ENCODE assay signal across 24 cellular contexts in the genomic region with DNA sequence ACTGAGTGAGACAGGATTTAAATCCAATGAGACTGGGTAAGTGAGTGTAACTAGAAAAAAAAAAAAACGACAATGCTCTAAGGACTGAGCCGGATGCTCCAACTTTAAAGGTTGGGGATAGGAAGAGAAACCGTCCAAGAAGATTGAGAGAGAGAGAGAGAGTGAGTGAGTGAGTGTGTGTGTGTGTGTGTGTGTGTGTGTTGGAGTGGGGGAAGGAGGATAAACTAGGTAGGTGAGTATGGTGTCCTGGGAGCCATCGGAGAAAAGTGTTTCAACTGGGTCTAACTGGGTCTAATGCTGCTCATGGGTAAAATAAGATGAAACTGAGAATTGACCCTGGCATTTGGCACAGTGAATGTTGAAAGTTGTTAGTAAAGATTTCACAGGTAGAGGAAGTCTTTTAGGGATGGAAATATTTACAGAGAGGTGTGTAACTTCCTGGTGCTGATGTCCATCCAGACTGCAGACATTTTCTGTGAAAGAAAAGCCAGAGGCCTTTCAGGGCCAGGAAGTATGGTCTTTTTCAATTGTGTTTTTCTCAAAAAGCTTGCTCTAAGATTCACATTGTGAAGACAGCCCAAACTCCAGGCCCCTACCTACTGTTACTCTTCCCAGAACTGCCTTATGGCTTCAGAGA. TPM values are rescaled to one million over a fixed set of nuclear protein-coding genes. Genes with fewer than 3 reads are reported as not detected.
DNase-seq lines count a peak whose midpoint lies in the region; ATAC-seq, FAIRE-seq and TF ChIP-seq lines count a peak whose summit lies in the region.
"Had no signal": no experiment of that assay in that cellular context is flagged by ENCODE, and none has a peak within 500 bp of the region (broad histone marks: within the 10 kb centered on the region; RNA-seq: fewer than 3 reads in every experiment).

No MANE protein-coding gene starts in this region.

- peaks cover 5% of the 10 kb centered on the region; the same call in 1 of the 2 replicates for H3K9me2 ChIP-seq in GM23338 (ENCODE audit: insufficient read depth)
- H3K9me2 ChIP-seq: SK-N-SH had no signal

- H3K27me3 ChIP-seq in GM23338 (ENCODE audit: insufficient read depth) (no peaks in the 10 kb centered on the region), GM12878 (replicated peaks in 1 of 2; ENCODE audit: control insufficient read depth in 2 of 2, insufficient read depth in 2 of 2, low read length in 1 of 2) (no peaks in the 10 kb centered on the region)

- H3K27me3 Mint-ChIP-seq in CD14-positive monocyte (ENCODE audit: low read depth in 3 of 3) (peaks cover 0 to 2% (median 0%) of the 10 kb centered on the region in 3 donors), GM23338 (ENCODE audit: insufficient read depth, low read depth, poor library complexity) (peaks cover 1% of the 10 kb centered on the region), naive B cell (no peaks in the 10 kb centered on the region)

- TF ChIP-seq CTCF in CD14-positive monocyte (IDR thresholded peaks at IDR 0.05) = no peak
- no peak for TF ChIP-seq CTCF in GM23338 (conservative IDR thresholded peaks at IDR 0.05; ENCODE audit: low read depth in 2 of 2)
- TF ChIP-seq CTCF in GM12878 (IDR thresholded peaks at IDR 0.05 in 2 of 3, conservative IDR thresholded peaks at IDR 0.05 in 1 of 3; ENCODE audit: control insufficient read depth in 2 of 3, extremely low read depth in 1 of 3, insufficient read depth in 1 of 3, low read depth in 3 of 3, low read length in 3 of 3) = no peak
- no peak for TF ChIP-seq CTCF in D721Med (IDR thresholded peaks at IDR 0.05; ENCODE audit: insufficient read depth, missing control alignments)

- peak; percentile 65 for ATAC-seq in GM23338
- ATAC-seq in GM12878 = peak; percentile 7
- ATAC-seq in naive B cell (ENCODE audit: low read depth in 2 of 2) = no peak
- ATAC-seq in GM21423 (IDR thresholded peaks at IDR 0.05; ENCODE audit: unreplicated experiment) = no peak
- ATAC-seq: left lobe of liver, psoas muscle had no signal

- no peaks in the 10 kb centered on the region for H3K79me2 ChIP-seq in GM23338 (replicated peaks; ENCODE audit: insufficient read depth)
- peaks cover 82% of the 10 kb centered on the region for H3K79me2 ChIP-seq in GM12878 (ENCODE audit: control insufficient read depth, insufficient read depth, low read length)

- H3K36me3 ChIP-seq in GM23338 (ENCODE audit: insufficient read depth) (no peaks in the 10 kb centered on the region), GM12878 (ENCODE audit: control insufficient read depth in 2 of 2, insufficient read depth in 2 of 2, low read length in 1 of 2) (peaks cover 2 to 20% of the 10 kb centered on the region in 2 experiments)

- H3K27ac ChIP-seq in GM23338 (ENCODE audit: low read depth) (no peak overlapping the region), GM12878 (ENCODE audit: control insufficient read depth, insufficient read depth) (peak overlapping the region; percentile 94)
- H3K27ac ChIP-seq: epithelial cell of prostate, psoas muscle, RWPE1 had no signal

- TF ChIP-seq POLR2A in GM12878 (IDR thresholded peaks at IDR 0.05; ENCODE audit: low read depth, low read length) = no peak

- BruUV-seq in GM12878 (replicated peaks; lab: Mats Ljungman, UMichigan) = no TSS peak

- WGBS in GM12878 (ENCODE audit: insufficient coverage, insufficient replicate concordance, low lambda C conversion rate, missing lambda C conversion rate) = 85% methylated on average over 4 of the region's 4 CpGs

- no peaks in the 10 kb centered on the region for H4K20me1 ChIP-seq in GM23338 (replicated peaks; ENCODE audit: insufficient read depth)
- no peaks in the 10 kb centered on the region for H4K20me1 ChIP-seq in GM12878 (ENCODE audit: control insufficient read depth, insufficient read depth)

- no peak overlapping the region for H3K4me3 ChIP-seq in GM23338
- peak overlapping the region; percentile 25; the same call in 1 of the 2 replicates for H3K4me3 ChIP-seq in GM12878
- H3K4me3 ChIP-seq: psoas muscle had no signal

- H3K9ac ChIP-seq in GM12878 (ENCODE audit: control insufficient read depth, insufficient read depth, low read length) = peak overlapping the region; percentile 32; the same call in 1 of the 2 replicates
- H3K9ac ChIP-seq: SK-N-SH had no signal

- H3K4me2 ChIP-seq in GM23338 (no peak overlapping the region), GM12878 (ENCODE audit: control insufficient read depth, insufficient read depth) (peak overlapping the region; percentile 57; the same call in 1 of the 2 replicates)
- H3K4me2 ChIP-seq: SK-N-SH had no signal

- POLR2A ChIA-PET in GM12878 (lab: Charles Lee) = no interaction called here
- POLR2A ChIA-PET in HEK293T (lab: Yijun Ruan, JAX) = no interaction called here

- intact Hi-C loops in CD14-positive monocyte (cut with micrococcal nuclease) (no loop called here), GM12878 (cut with micrococcal nuclease; ENCODE audit: unreplicated experiment) (no loop called here)

- CTCF ChIA-PET in GM12878 (lab: Yijun Ruan, JAX) (no interaction called here), HEK293T (lab: Yijun Ruan, JAX) (no interaction called here)

- TF ChIP-seq EP300 in GM12878 (IDR thresholded peaks at IDR 0.05; ENCODE audit: borderline replicate concordance in 1 of 2, control insufficient read depth in 1 of 2, low read depth in 2 of 2, low read length in 2 of 2) = no peak

- no peaks in the 10 kb centered on the region for H3F3A ChIP-seq in GM23338 (replicated peaks; ENCODE audit: low read depth)

- DNase-seq in CD14-positive monocyte (ENCODE audit: low spot score) (no peak), GM23338 (ENCODE audit: low spot score) (no peak), GM12878 (ENCODE audit: low read depth, low spot score) (no peak), naive B cell (no peak), NCI-H226 (no peak), HEK293T (ENCODE audit: extremely low spot score) (no peak), D721Med (ENCODE audit: insufficient read length, low spot score) (no peak)
- DNase-seq: activated CD4-positive, alpha-beta memory T cell treated with anti-CD3 and anti-CD28 coated beads, Interleukin-2, amount 10 ng/mL, durations not matched to agents 7 days and 5 days; activated CD4-positive, CD25-positive, alpha-beta regulatory T cell; amniotic stem cell; CD4-positive, CD25-positive, alpha-beta regulatory T cell; DMS153; GF-D8; head of caudate nucleus; NCI-H2081 treated with DMSO at 0.1 percent for 48 hours; NCI-H446 treated with DMSO at 0.1 percent for 48 hours; psoas muscle; SK-N-SH; stimulated activated CD4-positive, alpha-beta T cell treated with anti-CD3 and anti-CD28 coated beads, Interleukin-1b, Interleukin-23, amount 100 ng/mL, for 48 hours had no signal

- in situ Hi-C loops in GM12878 (cut with MboI) = no loop called here

- H3K4me1 Mint-ChIP-seq in CD14-positive monocyte = peaks cover 64% of the 10 kb centered on the region
- peaks cover 11% of the 10 kb centered on the region for H3K4me1 Mint-ChIP-seq in GM23338
- H3K4me1 Mint-ChIP-seq in naive B cell = peaks cover 49 to 78% (median 68%) of the 10 kb centered on the region in 3 donors

- RAD21 ChIA-PET in GM12878 (lab: Charles Lee; ENCODE audit: unreplicated experiment) = no interaction called here

- 0 out of 2 replicates have a peak, but pooled peaks cover 6% of the 10 kb centered on the region for H3K4me1 ChIP-seq in GM23338 (ENCODE audit: insufficient read depth)
- H3K4me1 ChIP-seq in GM12878 (ENCODE audit: control insufficient read depth, insufficient read depth, low read length) = peaks cover 34% of the 10 kb centered on the region
- H3K4me1 ChIP-seq: psoas muscle had no signal

- FAIRE-seq in GM12878 (lab: Jason Lieb, UNC) (no peak), D721Med (lab: Jason Lieb, UNC) (no peak)

- no peak overlapping the region for H2AFZ ChIP-seq in GM23338
- no peak overlapping the region for H2AFZ ChIP-seq in GM12878 (ENCODE audit: control insufficient read depth, low read depth, low read length)

- H3K36me3 Mint-ChIP-seq in CD14-positive monocyte = peaks cover 37 to 51% of the 10 kb centered on the region in 2 donors
- H3K36me3 Mint-ChIP-seq in GM23338 (ENCODE audit: low read depth) = 0 out of 3 replicates have a peak, but pooled peaks cover 4% of the 10 kb centered on the region
- H3K36me3 Mint-ChIP-seq in naive B cell = peaks cover 17 to 26% of the 10 kb centered on the region in 2 donors
- H3K36me3 Mint-ChIP-seq: CD4-positive, CD25-positive, alpha-beta regulatory T cell had no signal

- no peak overlapping the region for H3K4me3 Mint-ChIP-seq in CD14-positive monocyte
- no peak overlapping the region for H3K4me3 Mint-ChIP-seq in GM23338
- peak overlapping the region in 4 of 8 donors; percentile 5 to 64 (median 15) for H3K4me3 Mint-ChIP-seq in naive B cell
- H3K4me3 Mint-ChIP-seq: activated CD4-positive, alpha-beta memory T cell treated with anti-CD3 and anti-CD28 coated beads, Interleukin-2, amount 10 ng/mL, durations not matched to agents 7 days and 5 days; T-helper 2 cell treated with Interferon-gamma antibody and Interleukin-4, amounts not matched to agents 5 μg/mL and 100 μg/mL, for 36 hours had no signal

- peaks cover 29% of the 10 kb centered on the region for H3K9me3 ChIP-seq in GM12878 (replicated peaks; ENCODE audit: control insufficient read depth, insufficient read depth, low read length)
- H3K9me3 ChIP-seq: psoas muscle, SK-N-SH had no signal

- SMC1A ChIA-PET in GM12878 (lab: Charles Lee; ENCODE audit: uncharacterized antibody, unreplicated experiment) = no interaction called here

- peaks cover 0 to 13% (median 2%) of the 10 kb centered on the region in 7 donors for H3K9me3 Mint-ChIP-seq in CD14-positive monocyte
- H3K9me3 Mint-ChIP-seq in GM23338 = peaks cover 10% of the 10 kb centered on the region
- peaks cover 0 to 12% (median 5%) of the 10 kb centered on the region in 7 donors for H3K9me3 Mint-ChIP-seq in naive B cell

- no peak for TF ChIP-seq RAD21 in GM12878 (IDR thresholded peaks at IDR 0.05; ENCODE audit: insufficient read depth, low read depth, low read length)

- H3K27ac Mint-ChIP-seq in CD14-positive monocyte (peak overlapping the region; percentile 37 to 98 (median 69)), GM23338 (no peak overlapping the region), naive B cell (peak overlapping the region; percentile 41 to 97 (median 91))
- H3K27ac Mint-ChIP-seq: activated CD4-positive, alpha-beta memory T cell treated with anti-CD3 and anti-CD28 coated beads, Interleukin-2, amount 10 ng/mL, durations not matched to agents 7 days and 5 days; T-helper 2 cell treated with Interferon-gamma antibody and Interleukin-4, amounts not matched to agents 5 μg/mL and 100 μg/mL, for 36 hours had no signal

RNA-seq across cellular contexts. Expression of a gene that starts 14.2 kb away (rescaled TPM):
- polyA plus RNA-seq in CD14-positive monocyte (10 to 100 TPM; 70.4 to 71.1 TPM), GM23338 (2016; fragmentation: Nextera tagmentation; extraction: Ambion mirVana) (2.5 and 3.6 TPM in 2 replicates), GM12878 (2011; rRNA removed) (413 and 501 TPM in 2 replicates), GM12878 (2014; fragmentation: Illumina TruSeq; extraction: Trizol) (267 and 329 TPM in 2 replicates), GM12878 (2014; fragmentation: Nextera tagmentation; extraction: Ambion mirVana) (100 to 1,000 TPM; 110 to 113 TPM), GM12878 (2014; rRNA removed) (126 and 147 TPM in 2 replicates), GM12878 (2016; fragmentation: Nextera tagmentation; extraction: Ambion mirVana) (100 to 1,000 TPM; 129 to 137 TPM), naive B cell (ENCODE audit: low read depth in 6 of 6) (10 to 100 TPM; 39.0 to 59.2 (median 48.9) TPM)
- 2.0 and 2.3 TPM in 2 replicates for total RNA-seq in GM23338 (2014; rRNA removed; shearing (Covaris generic))
- total RNA-seq in GM12878 (2013; cell fraction: nucleolus; rRNA removed) = 1,304 and 1,321 TPM in 2 replicates
- total RNA-seq in GM12878 (2014; rRNA removed) (174 and 207 TPM in 2 replicates), GM12878 (2014; rRNA removed; fragmentation: Illumina TruSeq; extraction: Trizol) (211 and 225 TPM in 2 replicates), GM12878 (2021) (191 and 192 TPM in 2 replicates)
- 134 TPM for polyA plus RNA-seq in GM12878 (2011; ENCODE audit: low read depth)
- 240 and 247 TPM in 2 replicates for polyA plus RNA-seq in GM12878 (2011; cell fraction: cytosol; rRNA removed)
- 347 and 487 TPM in 2 replicates for polyA plus RNA-seq in GM12878 (2011; cell fraction: nucleus; rRNA removed)
- polyA plus RNA-seq in GM12878 (2012) = 141 and 153 TPM in 2 replicates
- polyA minus RNA-seq in GM12878 (2011; rRNA and poly(A)+ RNA removed) = 467 and 533 TPM in 2 replicates
- polyA minus RNA-seq in GM12878 (2011; cell fraction: cytosol; rRNA and poly(A)+ RNA removed) = 132 and 154 TPM in 2 replicates
- polyA minus RNA-seq in GM12878 (2011; cell fraction: nucleus; rRNA and poly(A)+ RNA removed) = 363 and 434 TPM in 2 replicates

Comparison
In these comparisons a context has a peak if more than half of its experiments do, and no peak if none do; other contexts are left out.
1. ATAC-seq: peak in GM23338 (single experiment) and GM12878 (single experiment); none in naive B cell (0 of 2) and GM21423 (single experiment).